8 cellular contexts compared by ENCODE assay signal in the genomic region with DNA sequence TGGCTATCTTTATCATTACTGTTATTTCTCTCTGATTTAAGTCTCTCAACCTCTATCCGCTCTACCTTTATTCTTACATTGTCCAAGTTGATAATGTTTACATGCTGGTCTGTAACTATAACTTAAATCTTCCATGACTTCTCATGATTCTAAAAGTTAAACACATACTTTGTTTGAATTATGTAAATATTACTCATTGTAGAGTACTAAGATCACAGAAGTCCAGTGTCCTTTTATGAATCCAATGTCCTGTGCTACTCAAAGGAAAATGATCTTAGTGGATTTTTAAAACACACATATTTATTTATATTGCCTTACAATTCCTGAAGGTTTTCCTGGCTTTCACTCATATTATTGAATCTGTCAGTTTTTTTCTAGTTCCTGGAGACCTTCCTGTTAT.
"Had no signal": no experiment of that assay in that cellular context is flagged by ENCODE, and none has a peak within 500 bp of the region (broad histone marks: within the 10 kb centered on the region; RNA-seq: fewer than 3 reads in every experiment).

No MANE protein-coding gene starts in this region.

- H3K27me3 Mint-ChIP-seq: IgD-negative memory B cell had no signal

- H3K4me3 Mint-ChIP-seq: GM23338, H9, IgD-negative memory B cell had no signal

- H3K4me3 ChIP-seq: GM23338 had no signal

- H3K4me2 ChIP-seq: GM23338, KMS-11 had no signal

- H3K9ac ChIP-seq: KMS-11 had no signal

- H3K27ac Mint-ChIP-seq: GM23338, H9, IgD-negative memory B cell had no signal

- DNase-seq: H9, HCEC 1CT, Karpas-422, KBM-7 had no signal

- H2AFZ ChIP-seq: GM23338 had no signal

- H3K4me1 Mint-ChIP-seq: GM23338, H9 had no signal

- H3K9me3 Mint-ChIP-seq: GM23338, H9 had no signal

- ATAC-seq: GM23338 had no signal

- H3K27ac ChIP-seq: HL-60, KMS-11 had no signal
